In genomic region chr21:45918011-45918410, GRCh38 we compare ENCODE assay signal across 28 cellular contexts.
"Had no signal": no experiment of that assay in that cellular context is flagged by ENCODE, and none has a peak within 500 bp of the region (broad histone marks: within the 10 kb centered on the region; RNA-seq: fewer than 3 reads in every experiment).

No MANE protein-coding gene starts in this region.

- H3K4me1 ChIP-seq: neural progenitor cell, parathyroid adenoma, psoas muscle, right lobe of liver, tibial artery, transverse colon, upper lobe of right lung, uterus had no signal

- H3K79me2 ChIP-seq: parathyroid adenoma had no signal

- DNase-seq: natural killer cell; occipital lobe; ovary; sigmoid colon; small intestine; stimulated activated CD4-positive, alpha-beta T cell treated with anti-CD3 and anti-CD28 coated beads, Interleukin-12 subunit alpha, Interleukin-12 subunit beta, amount 100 ng/mL, for 4 hours; stimulated activated CD4-positive, alpha-beta T cell treated with anti-CD3 and anti-CD28 coated beads, Interleukin-1b, Interleukin-23, amount 100 ng/mL, for 48 hours; stimulated activated CD4-positive, alpha-beta T cell treated with anti-CD3 and anti-CD28 coated beads, Interleukin-4, amount 100 ng/mL, for 1 hour; stimulated activated CD4-positive, alpha-beta T cell treated with anti-CD3 and anti-CD28 coated beads, Interleukin-4, amount 100 ng/mL, for 4 hours; stimulated activated CD8-positive, alpha-beta memory T cell treated with anti-CD3 and anti-CD28 coated beads, Interleukin-4, amount 100 ng/mL, for 48 hours; stimulated activated naive CD4-positive, alpha-beta T cell; stimulated activated naive CD8-positive, alpha-beta T cell treated with anti-CD3 and anti-CD28 coated beads, Interleukin-15, amount 100 ng/mL, for 72 hours; stimulated activated naive CD8-positive, alpha-beta T cell treated with anti-CD3 and anti-CD28 coated beads, Interleukin-15, Interleukin-2, amounts not matched to agents 100 U/mL and 50 U/mL, for 24 hours; substantia nigra; testis; tibial artery; transverse colon; upper lobe of right lung; uterus had no signal

- H3K27me3 ChIP-seq: neural progenitor cell, ovary, right lobe of liver, sigmoid colon, testis, transverse colon, upper lobe of right lung, uterus had no signal

- H3K9me3 Mint-ChIP-seq: natural killer cell; nephron; stimulated activated memory B cell treated with anti-CD40 and anti-IgM and Interleukin-4, amounts not matched to agents 10 μg/mL and 1 μg/mL and 100 μg/mL, for 72 hours; stimulated activated naive CD8-positive, alpha-beta T cell treated with anti-CD3 and anti-CD28 coated beads, Interleukin-15, amount 100 ng/mL, for 72 hours; type B pancreatic cell had no signal

- FAIRE-seq: small intestine had no signal

- H3K27me3 Mint-ChIP-seq: progenitor cell of endocrine pancreas; stimulated activated memory B cell treated with anti-CD40 and anti-IgM and Interleukin-4, amounts not matched to agents 10 μg/mL and 1 μg/mL and 100 μg/mL, for 72 hours; stimulated activated naive CD8-positive, alpha-beta T cell treated with anti-CD3 and anti-CD28 coated beads, Interleukin-15, amount 100 ng/mL, for 72 hours had no signal

- H2AFZ ChIP-seq: neural progenitor cell, parathyroid adenoma had no signal

- H3K36me3 ChIP-seq: neural progenitor cell, ovary, right lobe of liver, sigmoid colon, suprapubic skin, tibial artery, transverse colon, upper lobe of right lung, uterus had no signal

- H3K9ac ChIP-seq: neural progenitor cell, parathyroid adenoma had no signal

- H3K4me2 ChIP-seq: neural progenitor cell had no signal

- H3K4me3 Mint-ChIP-seq: natural killer cell; nephron; neural progenitor cell; stimulated activated memory B cell treated with anti-CD40 and anti-IgM and Interleukin-4, amounts not matched to agents 10 μg/mL and 1 μg/mL and 100 μg/mL, for 72 hours; stimulated activated naive CD8-positive, alpha-beta T cell treated with anti-CD3 and anti-CD28 coated beads, Interleukin-15, amount 100 ng/mL, for 72 hours; type B pancreatic cell had no signal

- H3K4me3 ChIP-seq: neural progenitor cell, ovary, psoas muscle, right lobe of liver, sigmoid colon, suprapubic skin, testis, tibial artery, transverse colon, upper lobe of right lung, uterus had no signal

- H3K9me3 ChIP-seq: ovary, psoas muscle, right lobe of liver, sigmoid colon, suprapubic skin, testis, tibial artery, transverse colon, upper lobe of right lung, uterus had no signal

- H3K27ac Mint-ChIP-seq: natural killer cell; nephron; neural progenitor cell; stimulated activated memory B cell treated with anti-CD40 and anti-IgM and Interleukin-4, amounts not matched to agents 10 μg/mL and 1 μg/mL and 100 μg/mL, for 72 hours; stimulated activated naive CD8-positive, alpha-beta T cell treated with anti-CD3 and anti-CD28 coated beads, Interleukin-15, amount 100 ng/mL, for 72 hours; type B pancreatic cell had no signal

- H3K36me3 Mint-ChIP-seq: natural killer cell; neural progenitor cell; stimulated activated memory B cell treated with anti-CD40 and anti-IgM and Interleukin-4, amounts not matched to agents 10 μg/mL and 1 μg/mL and 100 μg/mL, for 72 hours; type B pancreatic cell had no signal

- H3K27ac ChIP-seq: neural progenitor cell, ovary, parathyroid adenoma, psoas muscle, right lobe of liver, sigmoid colon, suprapubic skin, testis, tibial artery, transverse colon, upper lobe of right lung, uterus had no signal
